In genomic region chr2:174342600-174343342, GRCh38 we compare ENCODE assay signal across 9 cellular contexts.
DNase-seq lines count a peak whose midpoint lies in the region; ATAC-seq, FAIRE-seq and TF ChIP-seq lines count a peak whose summit lies in the region.
"Had no signal": no experiment of that assay in that cellular context is flagged by ENCODE, and none has a peak within 500 bp of the region (broad histone marks: within the 10 kb centered on the region; RNA-seq: fewer than 3 reads in every experiment).

No MANE protein-coding gene starts in this region.

- H3K4me1 ChIP-seq in ES-I3 (ENCODE audit: insufficient read depth, low read length) = peaks cover 20% of the 10 kb centered on the region; the same call in 1 of the 2 replicates
- peaks cover 26% of the 10 kb centered on the region for H3K4me1 ChIP-seq in KMS-11 (ENCODE audit: low read depth, poor library complexity, severe bottlenecking)

- H3K4me2 ChIP-seq in KMS-11 = peak overlapping the region; percentile 71

- no peak overlapping the region for H3K27ac ChIP-seq in KMS-11
- H3K27ac ChIP-seq: sigmoid colon had no signal

- no peaks in the 10 kb centered on the region for H3K9me3 ChIP-seq in ES-I3 (ENCODE audit: control insufficient read depth, insufficient read depth, low read length)
- H3K9me3 ChIP-seq: sigmoid colon had no signal

- peaks cover 41% of the 10 kb centered on the region for H3K4me1 Mint-ChIP-seq in activated naive CD4-positive, alpha-beta T cell treated with anti-CD3 and anti-CD28 coated beads, Interleukin-2, amount 10 ng/mL, durations not matched to agents 7 days and 5 days
- peaks cover 30% of the 10 kb centered on the region for H3K4me1 Mint-ChIP-seq in nephron

- TF ChIP-seq CTCF in KMS-11 (conservative IDR thresholded peaks at IDR 0.05; ENCODE audit: low read depth, low read length) (no peak), nephron (IDR thresholded peaks at IDR 0.05; ENCODE audit: unreplicated experiment in 3 of 3) (no peak), D721Med (IDR thresholded peaks at IDR 0.05; ENCODE audit: insufficient read depth, missing control alignments) (no peak)

- H3K27ac Mint-ChIP-seq in activated naive CD4-positive, alpha-beta T cell treated with anti-CD3 and anti-CD28 coated beads, Interleukin-2, amount 10 ng/mL, durations not matched to agents 7 days and 5 days = peak overlapping the region; percentile 69
- H3K27ac Mint-ChIP-seq in nephron = no peak overlapping the region

- no peak overlapping the region for H3K4me3 Mint-ChIP-seq in activated naive CD4-positive, alpha-beta T cell treated with anti-CD3 and anti-CD28 coated beads, Interleukin-2, amount 10 ng/mL, durations not matched to agents 7 days and 5 days
- peak overlapping the region; percentile 67 to 77 (median 70) for H3K4me3 Mint-ChIP-seq in nephron

- FAIRE-seq in D721Med (lab: Jason Lieb, UNC) = no peak

- no peak for ATAC-seq in HG03175 (IDR thresholded peaks at IDR 0.05; ENCODE audit: unreplicated experiment)

- no peaks in the 10 kb centered on the region for H3K79me2 ChIP-seq in KMS-11 (ENCODE audit: insufficient read depth, low read depth)

- CTCF ChIA-PET in activated naive CD4-positive, alpha-beta T cell treated with anti-CD3 and anti-CD28 coated beads, Interleukin-2, amount 10 ng/mL, durations not matched to agents 7 days and 5 days (lab: Charles Lee) = no interaction called here

- H3K36me3 Mint-ChIP-seq in activated naive CD4-positive, alpha-beta T cell treated with anti-CD3 and anti-CD28 coated beads, Interleukin-2, amount 10 ng/mL, durations not matched to agents 7 days and 5 days = peaks cover 9% of the 10 kb centered on the region
- H3K36me3 Mint-ChIP-seq in nephron (ENCODE audit: low read depth) = peaks cover 8% of the 10 kb centered on the region

- H3K36me3 ChIP-seq in ES-I3 (ENCODE audit: insufficient read depth, low read length) = no peaks in the 10 kb centered on the region
- H3K36me3 ChIP-seq in KMS-11 (ENCODE audit: insufficient read depth) = no peaks in the 10 kb centered on the region

- H3K9me3 Mint-ChIP-seq in activated naive CD4-positive, alpha-beta T cell treated with anti-CD3 and anti-CD28 coated beads, Interleukin-2, amount 10 ng/mL, durations not matched to agents 7 days and 5 days = no peaks in the 10 kb centered on the region
- peaks cover 4% of the 10 kb centered on the region for H3K9me3 Mint-ChIP-seq in nephron

- H3K9ac ChIP-seq in ES-I3 (ENCODE audit: low read depth, low read length) (peak overlapping the region; percentile 56), KMS-11 (no peak overlapping the region)

- H3K27me3 ChIP-seq in KMS-11 (ENCODE audit: insufficient read depth, low read depth) = peaks cover 56% of the 10 kb centered on the region

- peak overlapping the region; percentile 50; the same call in 1 of the 2 replicates for H2AFZ ChIP-seq in KMS-11 (ENCODE audit: low read depth)

- H3K4me3 ChIP-seq in KMS-11 (IDR thresholded peaks at IDR 0.05; ENCODE audit: insufficient read depth, low read depth, low read length) = no peak overlapping the region
- H3K4me3 ChIP-seq: sigmoid colon had no signal

- DNase-seq in activated naive CD4-positive, alpha-beta T cell treated with anti-CD3 and anti-CD28 coated beads, Interleukin-2, amount 10 ng/mL, durations not matched to agents 7 days and 5 days = peak; percentile 60
- DNase-seq in NCI-H128 (lab: John Stamatoyannopoulos, UW; ENCODE audit: unreplicated experiment) (no peak), D721Med (ENCODE audit: insufficient read length, low spot score) (no peak), MV-4-11 (lab: John Stamatoyannopoulos, UW) (no peak)
- DNase-seq: sigmoid colon had no signal

- peaks cover 70% of the 10 kb centered on the region for H3K27me3 Mint-ChIP-seq in activated naive CD4-positive, alpha-beta T cell treated with anti-CD3 and anti-CD28 coated beads, Interleukin-2, amount 10 ng/mL, durations not matched to agents 7 days and 5 days
- peaks cover 87% of the 10 kb centered on the region for H3K27me3 Mint-ChIP-seq in nephron (ENCODE audit: low read depth)

- peaks cover 5% of the 10 kb centered on the region; the same call in 1 of the 2 replicates for H4K20me1 ChIP-seq in KMS-11 (ENCODE audit: insufficient read depth)
